Comparison of ENCODE assay signal across 11 cellular contexts in the genomic region with DNA sequence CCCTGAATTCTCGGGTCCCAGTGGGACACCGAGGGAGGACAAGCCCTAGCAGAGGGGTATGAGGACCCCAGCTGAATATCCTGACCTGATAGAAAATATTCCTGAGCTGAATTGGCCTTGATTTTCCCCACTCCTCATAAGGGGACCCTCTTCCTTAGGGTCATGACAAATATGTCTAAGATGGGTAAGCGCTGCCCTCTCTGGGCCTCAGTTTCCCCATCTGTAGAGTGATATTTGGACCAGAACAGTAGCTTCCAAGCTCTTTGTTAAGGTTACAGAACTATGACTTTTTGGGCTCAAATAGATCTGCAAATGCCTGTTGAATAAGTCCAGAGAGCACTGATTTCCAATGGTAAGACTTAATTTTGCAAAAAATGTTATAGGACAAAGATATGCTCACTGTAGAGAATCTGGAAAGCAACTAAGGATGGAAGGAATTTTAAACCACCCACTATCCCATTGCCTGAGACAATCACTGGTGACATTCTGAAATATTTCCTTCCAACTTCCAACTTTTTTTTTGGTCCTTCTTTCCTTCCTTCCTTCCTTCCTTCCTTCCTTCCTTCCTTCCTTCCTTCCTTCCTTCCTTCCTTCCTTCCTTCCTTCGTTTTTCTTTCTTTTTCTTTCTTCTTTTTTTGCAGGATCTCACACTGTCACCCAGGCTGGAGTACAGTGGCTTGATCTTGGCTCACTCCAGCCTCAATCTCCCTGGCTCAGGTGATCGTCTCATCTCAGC. TPM values are rescaled to one million over a fixed set of nuclear protein-coding genes. Genes with fewer than 3 reads are reported as not detected.
DNase-seq lines count a peak whose midpoint lies in the region; ATAC-seq and TF ChIP-seq lines count a peak whose summit lies in the region.
"Had no signal": no experiment of that assay in that cellular context is flagged by ENCODE, and none has a peak within 500 bp of the region (broad histone marks: within the 10 kb centered on the region; RNA-seq: fewer than 3 reads in every experiment).

No MANE protein-coding gene starts in this region.

- H3K4me1 Mint-ChIP-seq in activated CD4-positive, alpha-beta T cell treated with anti-CD3 and anti-CD28 coated beads for 36 hours: peaks cover 10% of the 10 kb centered on the region
- peaks cover 4 to 7% of the 10 kb centered on the region in 2 donors for H3K4me1 Mint-ChIP-seq in immature natural killer cell
- peaks cover 5 to 6% of the 10 kb centered on the region in 2 donors for H3K4me1 Mint-ChIP-seq in stimulated activated naive B cell treated with anti-CD40 and anti-IgM and Interleukin-4, amounts not matched to agents 10 μg/mL and 1 μg/mL and 100 μg/mL, for 72 hours

- peaks cover 4% of the 10 kb centered on the region for H3K27me3 Mint-ChIP-seq in activated CD4-positive, alpha-beta T cell treated with anti-CD3 and anti-CD28 coated beads for 36 hours
- peaks cover 1 to 7% (median 2%) of the 10 kb centered on the region in 3 donors for H3K27me3 Mint-ChIP-seq in immature natural killer cell (ENCODE audit: low read depth in 3 of 3)
- H3K27me3 Mint-ChIP-seq in stimulated activated naive B cell treated with anti-CD40 and anti-IgM and Interleukin-4, amounts not matched to agents 10 μg/mL and 1 μg/mL and 100 μg/mL, for 72 hours: peaks cover 4 to 9% of the 10 kb centered on the region in 2 donors

- no peaks in the 10 kb centered on the region for H3K9me3 Mint-ChIP-seq in activated CD4-positive, alpha-beta T cell treated with anti-CD3 and anti-CD28 coated beads for 36 hours (ENCODE audit: low read depth)
- no peaks in the 10 kb centered on the region for H3K9me3 Mint-ChIP-seq in immature natural killer cell
- H3K9me3 Mint-ChIP-seq in stimulated activated naive B cell treated with anti-CD40 and anti-IgM and Interleukin-4, amounts not matched to agents 10 μg/mL and 1 μg/mL and 100 μg/mL, for 72 hours: no peaks in the 10 kb centered on the region

- ATAC-seq in activated CD4-positive, alpha-beta T cell treated with anti-CD3 and anti-CD28 coated beads for 36 hours: no peak
- ATAC-seq in Panc1: no peak; the same call in 1 of the 2 replicates
- ATAC-seq in stimulated activated naive B cell treated with anti-CD40 and anti-IgM and Interleukin-4, amounts not matched to agents 10 μg/mL and 1 μg/mL and 100 μg/mL, for 72 hours (replicated peaks): no peak
- no peak for ATAC-seq in GM18909 (IDR thresholded peaks at IDR 0.05; ENCODE audit: poor library complexity, unreplicated experiment)

- no TSS peak for BruUV-seq in Panc1 (replicated peaks; lab: Mats Ljungman, UMichigan)

- intact Hi-C loops in activated CD4-positive, alpha-beta T cell treated with anti-CD3 and anti-CD28 coated beads for 36 hours (cut with DNase I, micrococcal nuclease): loop anchor here (1.0 to 10.0 kb wide), 8 partner anchors 61 to 376 kb away; a partner anchor contains a TSS
- intact Hi-C loops in Panc1 (cut with micrococcal nuclease; ENCODE audit: unreplicated experiment): loop anchor here (10.0 kb wide), 2 partner anchors 54 to 184 kb away; no protein-coding TSS in a partner anchor

- H3K27me3 ChIP-seq in Panc1 (ENCODE audit: control insufficient read depth, insufficient read depth, low read length): no peaks in the 10 kb centered on the region

- H3K4me3 Mint-ChIP-seq in activated CD4-positive, alpha-beta T cell treated with anti-CD3 and anti-CD28 coated beads for 36 hours: peak overlapping the region; percentile 80
- peak overlapping the region; percentile 90 to 99 (median 93) for H3K4me3 Mint-ChIP-seq in immature natural killer cell
- peak overlapping the region; percentile 89 to 90 for H3K4me3 Mint-ChIP-seq in stimulated activated naive B cell treated with anti-CD40 and anti-IgM and Interleukin-4, amounts not matched to agents 10 μg/mL and 1 μg/mL and 100 μg/mL, for 72 hours

- no peaks in the 10 kb centered on the region for H3K36me3 Mint-ChIP-seq in activated CD4-positive, alpha-beta T cell treated with anti-CD3 and anti-CD28 coated beads for 36 hours (ENCODE audit: low read depth)
- no peaks in the 10 kb centered on the region for H3K36me3 Mint-ChIP-seq in immature natural killer cell
- no peaks in the 10 kb centered on the region for H3K36me3 Mint-ChIP-seq in stimulated activated naive B cell treated with anti-CD40 and anti-IgM and Interleukin-4, amounts not matched to agents 10 μg/mL and 1 μg/mL and 100 μg/mL, for 72 hours

- CTCF ChIA-PET in activated CD4-positive, alpha-beta T cell treated with anti-CD3 and anti-CD28 coated beads for 36 hours (lab: Charles Lee): interaction anchor here (0.6 to 1.9 kb wide), 23 partner anchors 9 to 471 kb away, joined by 3 to 16 read pairs (median 4); a partner anchor contains a TSS
- CTCF ChIA-PET in Panc1 (lab: Charles Lee) (interaction anchor here (0.7 to 0.8 kb wide), 2 partner anchors 36 to 116 kb away, joined by 3 read pairs; no protein-coding TSS in a partner anchor), GM10248 (lab: Yijun Ruan, JAX) (interaction anchor here (0.6 to 2.0 kb wide), 31 partner anchors 9 to 787 kb away, joined by 3 to 16 read pairs (median 3); a partner anchor contains a TSS)

- peak overlapping the region; percentile 41 to 70; a peak in 2 of 4 replicates for H3K4me3 ChIP-seq in Panc1 (ENCODE audit: low read depth in 2 of 2, low read length in 2 of 2)

- H3K9me3 ChIP-seq in Panc1 (ENCODE audit: control insufficient read depth, insufficient read depth, low read depth, low read length): no peaks in the 10 kb centered on the region

- no peak overlapping the region for H3K27ac ChIP-seq in Panc1 (ENCODE audit: low read length)

- POLR2A ChIA-PET in activated CD4-positive, alpha-beta T cell treated with anti-CD3 and anti-CD28 coated beads for 36 hours (lab: Charles Lee): interaction anchor here (0.7 kb wide), 1 partner anchor 667 kb away, joined by 3 read pairs; no protein-coding TSS in a partner anchor
- POLR2A ChIA-PET in Panc1 (lab: Charles Lee) (interaction anchor here (0.6 kb wide), 2 partner anchors 42 to 428 kb away, joined by 3 read pairs; no protein-coding TSS in a partner anchor), GM10248 (lab: Yijun Ruan, JAX) (no interaction called here)

- no peak overlapping the region for H3K27ac Mint-ChIP-seq in activated CD4-positive, alpha-beta T cell treated with anti-CD3 and anti-CD28 coated beads for 36 hours
- H3K27ac Mint-ChIP-seq in immature natural killer cell: peak overlapping the region in 3 of 6 donors; percentile 39 to 91 (median 85)
- H3K27ac Mint-ChIP-seq in stimulated activated naive B cell treated with anti-CD40 and anti-IgM and Interleukin-4, amounts not matched to agents 10 μg/mL and 1 μg/mL and 100 μg/mL, for 72 hours: no peak overlapping the region

- DNase-seq in activated CD4-positive, alpha-beta T cell treated with anti-CD3 and anti-CD28 coated beads for 36 hours: no peak
- no peak for DNase-seq in activated CD4-positive, alpha-beta T cell treated with anti-CD3 and anti-CD28 coated beads, Interleukin-2, amount 50 U/mL, for 1 hour
- no peak for DNase-seq in Panc1 (ENCODE audit: low read depth, low spot score)
- no peak for DNase-seq in immature natural killer cell
- no peak for DNase-seq in stimulated activated naive B cell treated with anti-CD40 and anti-IgM and Interleukin-4, amounts not matched to agents 10 μg/mL and 1 μg/mL and 100 μg/mL, for 72 hours
- no peak for DNase-seq in GM10248 (ENCODE audit: extremely low spot score)
- no peak for DNase-seq in LoVo (ENCODE audit: low spot score)

- no peaks in the 10 kb centered on the region for H3K36me3 ChIP-seq in Panc1 (ENCODE audit: control insufficient read depth, insufficient read depth, low read length)

- TF ChIP-seq CTCF in Panc1 (IDR thresholded peaks at IDR 0.05) (no peak; the same call in none of the 2 replicates), GM10248 (IDR thresholded peaks at IDR 0.05; ENCODE audit: control extremely low read depth, extremely low read depth, low read depth, missing control alignments) (no peak)

- in situ Hi-C loops in Panc1 (cut with HindIII; ENCODE audit: low pct_unique_long_range_greater_than_20kb, low sequenced_read_pairs): no loop called here

- no peaks in the 10 kb centered on the region for H3K4me1 ChIP-seq in Panc1 (ENCODE audit: control insufficient read depth, insufficient read depth, low read length)

RNA-seq across cellular contexts. Expression of a gene that starts 32.0 kb away (rescaled TPM):
- total RNA-seq in activated CD4-positive, alpha-beta T cell treated with anti-CD3 and anti-CD28 coated beads for 36 hours: not detected
- total RNA-seq in Panc1 (2021; ENCODE audit: unreplicated experiment): not detected
- polyA plus RNA-seq in Panc1 (2012; ENCODE audit: insufficient read length): not detected
- not detected for polyA plus RNA-seq in immature natural killer cell
- total RNA-seq: cerebellum, lung microvascular endothelial cell had no signal

RNA-seq across cellular contexts. Expression of a gene that starts 41.6 kb away (rescaled TPM):
- not detected for total RNA-seq in activated CD4-positive, alpha-beta T cell treated with anti-CD3 and anti-CD28 coated beads for 36 hours
- total RNA-seq in Panc1 (2021; ENCODE audit: unreplicated experiment): not detected
- polyA plus RNA-seq in Panc1 (2012; ENCODE audit: insufficient read length): 0.19 TPM
- not detected for polyA plus RNA-seq in immature natural killer cell
- total RNA-seq: A172, cerebellum, lung microvascular endothelial cell had no signal
